8 cellular contexts compared by ENCODE assay signal in the genomic region with DNA sequence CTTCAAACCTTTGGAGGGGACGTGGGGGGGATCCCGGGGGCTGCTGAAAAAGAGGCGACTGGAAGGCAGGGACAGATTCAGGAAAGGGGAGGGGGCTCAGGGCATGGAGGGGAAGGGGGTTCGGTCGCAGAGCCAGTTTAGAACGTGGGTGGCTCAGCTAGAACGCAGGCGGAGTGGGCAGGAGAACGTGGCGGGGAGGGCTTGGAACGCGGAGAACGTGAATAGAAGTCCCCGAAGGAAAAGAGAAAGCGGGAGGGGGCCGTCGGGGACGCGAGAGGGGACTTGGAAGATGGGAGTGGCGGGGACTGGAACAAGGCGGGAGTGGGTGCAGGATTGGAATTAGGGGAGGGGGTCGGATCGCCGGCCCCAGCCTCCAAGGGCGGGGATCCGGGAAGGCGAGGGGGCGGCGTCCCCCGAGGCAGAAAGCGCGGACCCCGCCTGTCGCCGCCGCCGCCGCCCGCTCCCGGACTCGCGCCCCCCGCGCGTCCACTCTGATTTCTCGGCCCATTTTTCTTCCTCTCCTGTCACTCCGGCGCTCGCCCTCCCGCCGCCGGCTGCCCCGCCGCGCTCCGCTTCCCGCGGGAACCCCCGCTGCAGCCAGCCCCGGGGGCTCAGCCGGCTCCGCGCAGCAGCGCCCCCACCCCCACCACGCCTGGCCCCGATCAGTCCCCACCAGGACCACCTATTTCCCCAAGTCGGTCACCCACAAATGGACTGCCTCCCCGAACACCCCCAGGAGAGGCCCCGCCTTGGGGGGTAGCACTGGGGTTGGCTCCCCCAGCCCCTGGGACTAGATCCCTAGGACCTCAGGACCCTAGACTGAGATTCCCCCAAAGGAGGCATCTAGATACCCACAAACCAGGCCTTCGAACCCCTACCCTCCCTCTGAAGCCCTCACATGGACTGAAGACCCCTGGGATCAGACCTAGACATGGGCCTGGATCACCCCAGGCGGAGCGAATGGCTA. TPM values are rescaled to one million over a fixed set of nuclear protein-coding genes. Genes with fewer than 3 reads are reported as not detected.
DNase-seq lines count a peak whose midpoint lies in the region; ATAC-seq and TF ChIP-seq lines count a peak whose summit lies in the region.

No MANE protein-coding gene starts in this region.

- TF ChIP-seq RAD21 in IMR-90 (IDR thresholded peaks at IDR 0.05; ENCODE audit: low read length) = no peak

- H3K4me3 ChIP-seq in BLaER1 (peak overlapping the region; percentile 72), IMR-90 (ENCODE audit: insufficient read depth, low read depth, low read length) (peak overlapping the region; percentile 62), mammary epithelial cell (replicated peaks in 1 of 3; ENCODE audit: insufficient read depth in 1 of 3, low read depth in 2 of 3, low read length in 3 of 3) (peak overlapping the region; percentile 47 to 55 (median 52))

- peaks cover 42% of the 10 kb centered on the region for H3K4me1 ChIP-seq in BLaER1
- H3K4me1 ChIP-seq in IMR-90 (ENCODE audit: control insufficient read depth, insufficient read depth, low read length) = peaks cover 7% of the 10 kb centered on the region
- H3K4me1 ChIP-seq in mammary epithelial cell (ENCODE audit: insufficient read depth, low read length) = peaks cover 17% of the 10 kb centered on the region

- H3K9ac ChIP-seq in BLaER1 (peak overlapping the region; percentile 82), IMR-90 (ENCODE audit: low read depth, low read length) (peak overlapping the region; percentile 83), mammary epithelial cell (ENCODE audit: insufficient read depth, low read length) (no peak overlapping the region)

- in situ Hi-C loops in IMR-90 (cut with MboI; ENCODE audit: low sequenced_read_pairs) = no loop called here
- in situ Hi-C loops in mammary epithelial cell (cut with MboI; ENCODE audit: low sequenced_read_pairs in 2 of 2) = no loop called here

- H4K20me1 ChIP-seq in BLaER1 = no peaks in the 10 kb centered on the region
- no peaks in the 10 kb centered on the region; the same call in 1 of the 2 replicates for H4K20me1 ChIP-seq in IMR-90 (ENCODE audit: insufficient read depth, low read length)
- H4K20me1 ChIP-seq in mammary epithelial cell (ENCODE audit: insufficient read depth, low read length) = no peaks in the 10 kb centered on the region

- H3K27ac ChIP-seq in BLaER1 = peak overlapping the region; percentile 77
- peak overlapping the region; percentile 43; the same call in 1 of the 2 replicates for H3K27ac ChIP-seq in IMR-90 (ENCODE audit: insufficient read depth, low read length)
- H3K27ac ChIP-seq in mammary epithelial cell (ENCODE audit: insufficient read depth, low read depth, low read length) = no peak overlapping the region

- H2AK9ac ChIP-seq in IMR-90 (replicated peaks; ENCODE audit: low read depth, low read length, poor library complexity) = peak overlapping the region; percentile 67

- peaks cover 43% of the 10 kb centered on the region for H3K27me3 ChIP-seq in BLaER1
- peaks cover 14% of the 10 kb centered on the region for H3K27me3 ChIP-seq in IMR-90 (ENCODE audit: control insufficient read depth, insufficient read depth, low read length)
- H3K27me3 ChIP-seq in mammary epithelial cell (ENCODE audit: insufficient read depth, low read length) = peaks cover 5% of the 10 kb centered on the region

- H3K4ac ChIP-seq in IMR-90 (ENCODE audit: low read depth, low read length) = peak overlapping the region; percentile 77

- peak overlapping the region; percentile 44; the same call in 1 of the 2 replicates for H4K91ac ChIP-seq in IMR-90 (ENCODE audit: insufficient read depth, low read depth, low read length)

- H2BK120ac ChIP-seq in IMR-90 (ENCODE audit: low read depth, low read length) = no peak overlapping the region

- no peaks in the 10 kb centered on the region for H3K36me3 Mint-ChIP-seq in natural killer cell

- CTCF ChIA-PET in IMR-90 (lab: Yijun Ruan, JAX) (interaction anchor here (1.4 kb wide), 1 partner anchor 11 kb away, joined by 5 read pairs; no protein-coding TSS in a partner anchor), mammary epithelial cell (lab: Charles Lee; ENCODE audit: low non-redundant PET) (no interaction called here)

- ATAC-seq in IMR-90 (ENCODE audit: low read depth) (peak; percentile 8), natural killer cell (no peak)

- H3K4me2 ChIP-seq in BLaER1 = peak overlapping the region; percentile 91
- peak overlapping the region; percentile 77 for H3K4me2 ChIP-seq in IMR-90 (ENCODE audit: low read depth, low read length)
- peak overlapping the region; percentile 91 for H3K4me2 ChIP-seq in mammary epithelial cell (ENCODE audit: insufficient read depth, low read depth, low read length)

- peak overlapping the region; percentile 43 for H4K5ac ChIP-seq in IMR-90 (ENCODE audit: low read depth, low read length)

- H3K14ac ChIP-seq in IMR-90 (replicated peaks; ENCODE audit: low read depth, low read length) = peak overlapping the region; percentile 60; the same call in 1 of the 2 replicates

- H3K56ac ChIP-seq in IMR-90 (ENCODE audit: extremely low read depth, insufficient read depth, low read length) = no peak overlapping the region

- no peak for TF ChIP-seq CTCF in IMR-90 (conservative IDR thresholded peaks at IDR 0.05; ENCODE audit: low read depth, low read length)
- TF ChIP-seq CTCF in mammary epithelial cell (conservative IDR thresholded peaks at IDR 0.05 in 1 of 2, IDR thresholded peaks at IDR 0.05 in 1 of 2; ENCODE audit: extremely low read depth in 1 of 2, insufficient read depth in 1 of 2, low read depth in 1 of 2, low read length in 2 of 2) = no peak
- no peak for TF ChIP-seq CTCF in natural killer cell (IDR thresholded peaks at IDR 0.05)

- no peak overlapping the region; the same call in 2 of the 3 replicates for H2BK15ac ChIP-seq in IMR-90 (ENCODE audit: low read depth, low read length)

- DNase-seq in IMR-90 (no peak), mammary epithelial cell (no peak), natural killer cell (no peak), kidney glomerular epithelial cell (lab: John Stamatoyannopoulos, UW) (no peak), NCI-H1092 (lab: John Stamatoyannopoulos, UW) (no peak), CD1c-positive myeloid dendritic cell (ENCODE audit: extremely low spot score) (no peak)
- no peak for DNase-seq in stimulated activated naive CD4-positive, alpha-beta T cell treated with Interleukin-2 at 50 U/mL for 16 hours (lab: John Stamatoyannopoulos, UW)

- no peak overlapping the region for H2BK5ac ChIP-seq in IMR-90 (ENCODE audit: low read depth, low read length, poor library complexity, severe bottlenecking)

- no peaks in the 10 kb centered on the region for H3K9me1 ChIP-seq in IMR-90 (ENCODE audit: insufficient read depth, low read length)

- no peaks in the 10 kb centered on the region for H3K36me3 ChIP-seq in BLaER1
- no peaks in the 10 kb centered on the region for H3K36me3 ChIP-seq in IMR-90 (ENCODE audit: control insufficient read depth, insufficient read depth, low read length)
- H3K36me3 ChIP-seq in mammary epithelial cell (ENCODE audit: insufficient read depth, low read length) = no peaks in the 10 kb centered on the region

- POLR2A ChIA-PET in IMR-90 (lab: Charles Lee; ENCODE audit: unreplicated experiment) = no interaction called here

- no peak overlapping the region for H2BK20ac ChIP-seq in IMR-90 (ENCODE audit: low read depth, low read length)

- intact Hi-C loops in IMR-90 (cut with micrococcal nuclease) = no loop called here
- intact Hi-C loops in mammary epithelial cell (cut with micrococcal nuclease) = no loop called here
- intact Hi-C loops in natural killer cell (cut with micrococcal nuclease) = no loop called here

- peaks cover 33 to 62% of the 10 kb centered on the region in 2 donors for H3K4me1 Mint-ChIP-seq in natural killer cell

- H3K79me2 ChIP-seq in mammary epithelial cell (ENCODE audit: insufficient read depth, low read length) = no peaks in the 10 kb centered on the region

- dilution Hi-C loops in IMR-90 (cut with HindIII; ENCODE audit: low sequenced_read_pairs, unreplicated experiment) = no loop called here
- dilution Hi-C loops in mammary epithelial cell (cut with HindIII; ENCODE audit: low sequenced_read_pairs) = no loop called here

- peak overlapping the region; percentile 93 for H2AFZ ChIP-seq in IMR-90 (replicated peaks; ENCODE audit: low read length, poor library complexity)
- peak overlapping the region; percentile 79 for H2AFZ ChIP-seq in mammary epithelial cell (ENCODE audit: low read depth, low read length)

- H3K23ac ChIP-seq in IMR-90 (ENCODE audit: low read depth, low read length) = 0 out of 2 replicates have a peak overlapping the region, but pooled peaks have one; percentile 16

- H3K79me1 ChIP-seq in IMR-90 (ENCODE audit: low read depth in 1 of 2, low read length in 2 of 2) = no peaks in the 10 kb centered on the region

- H3K4me3 Mint-ChIP-seq in natural killer cell = peak overlapping the region; percentile 81

- H3K9me3 Mint-ChIP-seq in natural killer cell = no peaks in the 10 kb centered on the region

- peak overlapping the region; percentile 68 to 69 for H3K27ac Mint-ChIP-seq in natural killer cell

- peaks cover 15 to 28% of the 10 kb centered on the region in 2 donors for H3K27me3 Mint-ChIP-seq in natural killer cell (ENCODE audit: low read depth in 2 of 2)

- no peak for TF ChIP-seq POLR2A in IMR-90 (IDR thresholded peaks at IDR 0.05; ENCODE audit: low read depth, low read length)

- 6% methylated on average over 40 of the region's 72 CpGs; no CpG with 5 or more reads in 1 of the 2 experiments for WGBS in IMR-90 (ENCODE audit: extremely low coverage in 2 of 2, insufficient read length in 1 of 2), 2 experiments
- 100% methylated on average over 3 of the region's 72 CpGs for WGBS in mammary epithelial cell (ENCODE audit: low coverage, missing lambda C conversion rate)

- H3K9me3 ChIP-seq in BLaER1 (no peaks in the 10 kb centered on the region), IMR-90 (ENCODE audit: control insufficient read depth, insufficient read depth, low read length) (no peaks in the 10 kb centered on the region), mammary epithelial cell (replicated peaks; ENCODE audit: insufficient read depth, low read length) (no peaks in the 10 kb centered on the region)

- peak overlapping the region; percentile 33 for H2AK5ac ChIP-seq in IMR-90 (ENCODE audit: low read depth, low read length)

- BruUV-seq in IMR-90 (replicated peaks; lab: Mats Ljungman, UMichigan) (no TSS peak), mammary epithelial cell (replicated peaks; lab: Mats Ljungman, UMichigan) (no TSS peak)

- peak overlapping the region; percentile 66 for H3K18ac ChIP-seq in IMR-90 (ENCODE audit: low read depth, low read length)

- H4K8ac ChIP-seq in IMR-90 (ENCODE audit: low read depth in 2 of 2, low read length in 2 of 2) = peak overlapping the region; percentile 78 to 92

RNA-seq across cellular contexts. Expression of gene ERFL, which starts 12.5 kb away (rescaled TPM):
- total RNA-seq in IMR-90 (2012; rRNA removed) (not detected in 2 replicates), mammary epithelial cell (not detected), natural killer cell (1 to 10 TPM; 1.1 to 2.1 (median 1.5) TPM)
- polyA plus RNA-seq in IMR-90 (2012; rRNA removed) (0.09 TPM in 1 of 2 replicates, not detected in the other), mammary epithelial cell (0.03 TPM)
- polyA plus RNA-seq in IMR-90 (2012; cell fraction: cytosol; rRNA removed) = 0.02 and 0.08 TPM in 2 replicates
- 0.26 and 0.53 TPM in 2 replicates for polyA plus RNA-seq in IMR-90 (2012; cell fraction: nucleus; rRNA removed; ENCODE audit: low replicate concordance)
- polyA minus RNA-seq in mammary epithelial cell = not detected

RNA-seq across cellular contexts. Expression of gene RABAC1, which starts 18.4 kb away (rescaled TPM):
- total RNA-seq in IMR-90 (2012; rRNA removed) (117 and 145 TPM in 2 replicates), mammary epithelial cell (100 to 1,000 TPM in 1 of 2 donors, 10 to 100 TPM in 1; 74.8 to 154 TPM), natural killer cell (10 to 100 TPM; 76.8 to 100.0 (median 78.4) TPM)
- polyA plus RNA-seq in IMR-90 (2012; rRNA removed) (276 and 320 TPM in 2 replicates), mammary epithelial cell (154 TPM)
- 632 and 774 TPM in 2 replicates for polyA plus RNA-seq in IMR-90 (2012; cell fraction: cytosol; rRNA removed)
- 305 and 429 TPM in 2 replicates for polyA plus RNA-seq in IMR-90 (2012; cell fraction: nucleus; rRNA removed; ENCODE audit: low replicate concordance)
- polyA minus RNA-seq in mammary epithelial cell = 102 TPM

RNA-seq across cellular contexts. Expression of gene ATP1A3, which starts 53.3 kb away (rescaled TPM):
- total RNA-seq in IMR-90 (2012; rRNA removed) (under 0.01 TPM in 2 replicates), mammary epithelial cell (under 1 TPM in 1 of 2 donors, not detected in 1; 0.87 TPM), natural killer cell (10 to 100 TPM; 13.5 to 18.2 (median 14.0) TPM)
- polyA plus RNA-seq in IMR-90 (2012; rRNA removed) (0.11 and 0.12 TPM in 2 replicates), mammary epithelial cell (0.08 TPM)
- polyA plus RNA-seq in IMR-90 (2012; cell fraction: cytosol; rRNA removed) = 0.04 and 0.10 TPM in 2 replicates
- polyA plus RNA-seq in IMR-90 (2012; cell fraction: nucleus; rRNA removed; ENCODE audit: low replicate concordance) = 0.06 and 0.16 TPM in 2 replicates
- polyA minus RNA-seq in mammary epithelial cell = not detected

RNA-seq across cellular contexts. Expression of gene ARHGEF1, which starts 57.7 kb away (rescaled TPM):
- 11.5 and 12.5 TPM in 2 replicates for total RNA-seq in IMR-90 (2012; rRNA removed)
- polyA plus RNA-seq in IMR-90 (2012; rRNA removed) = 47.1 and 51.2 TPM in 2 replicates
- 42.5 and 58.8 TPM in 2 replicates for polyA plus RNA-seq in IMR-90 (2012; cell fraction: cytosol; rRNA removed)
- 228 and 380 TPM in 2 replicates for polyA plus RNA-seq in IMR-90 (2012; cell fraction: nucleus; rRNA removed; ENCODE audit: low replicate concordance)
- total RNA-seq in mammary epithelial cell = 100 to 1,000 TPM in 1 of 2 donors, 10 to 100 TPM in 1; 45.5 to 121 TPM
- 76.4 TPM for polyA plus RNA-seq in mammary epithelial cell
- polyA minus RNA-seq in mammary epithelial cell = 53.0 TPM
- total RNA-seq in natural killer cell = 1,000 to 10,000 TPM; 1,177 to 1,409 (median 1,354) TPM

Comparison
In these comparisons a context has a peak if more than half of its experiments do, and no peak if none do; other contexts are left out.
1. RNA of gene ATP1A3, which starts 53.3 kb away (total RNA-seq): 13.5 to 18.2 TPM in natural killer cell; 0.87 TPM in mammary epithelial cell and under 0.01 TPM in IMR-90; every median in the first group is over 4 times any median in the second.
2. Peak in every context shown above with its lines, with median percentiles within 50 percentile points of each other: H3K4me2 ChIP-seq and H3K4me3 ChIP-seq.